Comparison of ENCODE assay signal across 8 cellular contexts in genomic region chr19:4456843-4457653, GRCh38. TPM values are rescaled to one million over a fixed set of nuclear protein-coding genes. Genes with fewer than 3 reads are reported as not detected.
A peak's percentile ranks its signal among the peaks of the same experiment; 100 is the strongest.
DNase-seq lines count a peak whose midpoint lies in the region; ATAC-seq and TF ChIP-seq lines count a peak whose summit lies in the region.

No MANE protein-coding gene starts in this region.

- no peaks in the 10 kb centered on the region for H3K9me3 Mint-ChIP-seq in Calu3 (ENCODE audit: low read depth, unreplicated experiment)
- no peaks in the 10 kb centered on the region for H3K9me3 Mint-ChIP-seq in activated T-cell treated with anti-CD3 and anti-CD28 coated beads, Interleukin-2, amount 50 U/mL, for 24 hours
- no peaks in the 10 kb centered on the region for H3K9me3 Mint-ChIP-seq in natural killer cell treated with Interleukin-12 subunit alpha and Interleukin-12 subunit beta and Interleukin-15 and Interleukin-18, amount 100 ng/mL, for 72 hours

- CTCF ChIA-PET in Calu3 (lab: Charles Lee), result interaction anchor here (0.9 kb wide), 1 partner anchor 11 kb away, joined by 3 read pairs; no protein-coding TSS in a partner anchor

- ATAC-seq in GM21786 (IDR thresholded peaks at IDR 0.05; ENCODE audit: unreplicated experiment) (peak; percentile 9), HG03460 (IDR thresholded peaks at IDR 0.05; ENCODE audit: unreplicated experiment) (no peak)
- ATAC-seq in natural killer cell treated with Interleukin-12 subunit alpha and Interleukin-12 subunit beta and Interleukin-15 and Interleukin-18, amount 100 ng/mL, for 72 hours, result peak; percentile 50 to 64

- no peaks in the 10 kb centered on the region for H3K9me3 ChIP-seq in fibroblast of lung (ENCODE audit: control insufficient read depth, insufficient read depth, low read depth, low read length)

- no peaks in the 10 kb centered on the region for H3K27me3 Mint-ChIP-seq in Calu3 (ENCODE audit: unreplicated experiment)
- H3K27me3 Mint-ChIP-seq in activated T-cell treated with anti-CD3 and anti-CD28 coated beads, Interleukin-2, amount 50 U/mL, for 24 hours, result no peaks in the 10 kb centered on the region
- no peaks in the 10 kb centered on the region for H3K27me3 Mint-ChIP-seq in natural killer cell treated with Interleukin-12 subunit alpha and Interleukin-12 subunit beta and Interleukin-15 and Interleukin-18, amount 100 ng/mL, for 72 hours

- DNase-seq in Calu3, result peak; percentile 20
- peak; percentile 91 for DNase-seq in NCI-H2171 (lab: John Stamatoyannopoulos, UW)
- no peak for DNase-seq in activated T-cell treated with anti-CD3 and anti-CD28 coated beads, Interleukin-2, amount 50 U/mL, for 24 hours
- DNase-seq in fibroblast of lung (ENCODE audit: low read depth in 2 of 2), result peak; percentile 59 to 74
- DNase-seq in natural killer cell treated with Interleukin-12 subunit alpha and Interleukin-12 subunit beta and Interleukin-15 and Interleukin-18, amount 100 ng/mL, for 72 hours (ENCODE audit: low spot score), result no peak

- no peaks in the 10 kb centered on the region for H3K27me3 ChIP-seq in fibroblast of lung (ENCODE audit: control insufficient read depth, insufficient read depth, low read length)

- BruUV-seq in Calu3 (replicated peaks; lab: Mats Ljungman, UMichigan), result no TSS peak

- H3K36me3 ChIP-seq in fibroblast of lung (ENCODE audit: control insufficient read depth, insufficient read depth, low read length) (peaks cover 22% of the 10 kb centered on the region), urinary bladder (ENCODE audit: insufficient read depth) (no peaks in the 10 kb centered on the region)

- no peak overlapping the region for H2AFZ ChIP-seq in fibroblast of lung (ENCODE audit: low read length)

- H3K4me3 ChIP-seq in fibroblast of lung (replicated peaks in 1 of 4; ENCODE audit: control extremely low read depth in 1 of 4, insufficient read depth in 1 of 4, low read depth in 3 of 4, low read length in 4 of 4) (peak overlapping the region; percentile 62 to 94 (median 74)), urinary bladder (ENCODE audit: low read depth, low read length) (peak overlapping the region; percentile 89)

- peak overlapping the region; percentile 92 for H3K27ac ChIP-seq in fibroblast of lung (ENCODE audit: insufficient read depth, low read length)
- peak overlapping the region; percentile 83 for H3K27ac ChIP-seq in urinary bladder (ENCODE audit: low read depth)

- H3K9ac ChIP-seq in fibroblast of lung (ENCODE audit: insufficient read depth, low read length), result peak overlapping the region; percentile 81

- H3K79me2 ChIP-seq in fibroblast of lung (ENCODE audit: control insufficient read depth, insufficient read depth, low read length), result peaks cover 27% of the 10 kb centered on the region

- no peaks in the 10 kb centered on the region for H4K20me1 ChIP-seq in fibroblast of lung (ENCODE audit: control insufficient read depth, extremely low read depth, insufficient read depth, low read length)

- peak overlapping the region; percentile 81 for H3K4me3 Mint-ChIP-seq in Calu3 (ENCODE audit: low read depth, unreplicated experiment)
- peak overlapping the region; percentile 81 for H3K4me3 Mint-ChIP-seq in activated T-cell treated with anti-CD3 and anti-CD28 coated beads, Interleukin-2, amount 50 U/mL, for 24 hours
- H3K4me3 Mint-ChIP-seq in natural killer cell treated with Interleukin-12 subunit alpha and Interleukin-12 subunit beta and Interleukin-15 and Interleukin-18, amount 100 ng/mL, for 72 hours, result peak overlapping the region; percentile 96

- peaks cover 29% of the 10 kb centered on the region for H3K36me3 Mint-ChIP-seq in Calu3 (ENCODE audit: insufficient read depth, unreplicated experiment)
- peaks cover 16% of the 10 kb centered on the region for H3K36me3 Mint-ChIP-seq in activated T-cell treated with anti-CD3 and anti-CD28 coated beads, Interleukin-2, amount 50 U/mL, for 24 hours (ENCODE audit: low read depth)
- H3K36me3 Mint-ChIP-seq in natural killer cell treated with Interleukin-12 subunit alpha and Interleukin-12 subunit beta and Interleukin-15 and Interleukin-18, amount 100 ng/mL, for 72 hours, result no peaks in the 10 kb centered on the region

- peak overlapping the region; percentile 99 for H3K4me2 ChIP-seq in fibroblast of lung (ENCODE audit: extremely low read depth, insufficient read depth, low read length)

- WGBS in urinary bladder, result 1% methylated on average over 50 of the region's 53 CpGs

- H3K4me1 Mint-ChIP-seq in Calu3 (ENCODE audit: low read depth, unreplicated experiment), result peaks cover 11% of the 10 kb centered on the region
- H3K4me1 Mint-ChIP-seq in activated T-cell treated with anti-CD3 and anti-CD28 coated beads, Interleukin-2, amount 50 U/mL, for 24 hours (ENCODE audit: low read depth), result peaks cover 17% of the 10 kb centered on the region
- H3K4me1 Mint-ChIP-seq in natural killer cell treated with Interleukin-12 subunit alpha and Interleukin-12 subunit beta and Interleukin-15 and Interleukin-18, amount 100 ng/mL, for 72 hours (ENCODE audit: low read depth in 2 of 2), result peaks cover 16 to 22% of the 10 kb centered on the region in 2 donors

- no peak for TF ChIP-seq CTCF in Calu3 (IDR thresholded peaks at IDR 0.05; ENCODE audit: unreplicated experiment)
- no peak for TF ChIP-seq CTCF in fibroblast of lung (conservative IDR thresholded peaks at IDR 0.05 in 1 of 2, IDR thresholded peaks at IDR 0.05 in 1 of 2; ENCODE audit: low read depth in 1 of 2, low read length in 2 of 2)

- intact Hi-C loops in Calu3 (cut with micrococcal nuclease; ENCODE audit: unreplicated experiment), result no loop called here

- peak overlapping the region; percentile 73 for H3K27ac Mint-ChIP-seq in Calu3 (ENCODE audit: unreplicated experiment)
- peak overlapping the region; percentile 92 for H3K27ac Mint-ChIP-seq in activated T-cell treated with anti-CD3 and anti-CD28 coated beads, Interleukin-2, amount 50 U/mL, for 24 hours
- H3K27ac Mint-ChIP-seq in natural killer cell treated with Interleukin-12 subunit alpha and Interleukin-12 subunit beta and Interleukin-15 and Interleukin-18, amount 100 ng/mL, for 72 hours, result peak overlapping the region; percentile 87 to 97

- H3K4me1 ChIP-seq in fibroblast of lung (ENCODE audit: control insufficient read depth, extremely low read depth, insufficient read depth, low read length) (peaks cover 15% of the 10 kb centered on the region), urinary bladder (ENCODE audit: insufficient read depth) (no peaks in the 10 kb centered on the region)

RNA-seq across cellular contexts. Expression of gene UBXN6, which starts 0.5 kb away (rescaled TPM):
- 38.9 and 47.1 TPM in 2 replicates for total RNA-seq in Calu3 (2022)
- total RNA-seq in fibroblast of lung, result 98.9 and 114 TPM in 2 replicates
- 49.1 and 53.3 TPM in 2 replicates for polyA plus RNA-seq in fibroblast of lung
- 94.5 and 117 TPM in 2 replicates for polyA plus RNA-seq in fibroblast of lung (2012)
- 61.1 and 64.1 TPM in 2 replicates for polyA minus RNA-seq in fibroblast of lung (ENCODE audit: low replicate concordance)
- total RNA-seq in natural killer cell treated with Interleukin-12 subunit alpha and Interleukin-12 subunit beta and Interleukin-15 and Interleukin-18, amount 100 ng/mL, for 72 hours, result 10 to 100 TPM; 56.9 to 63.9 TPM
- total RNA-seq in urinary bladder, result 39.5 TPM
- polyA plus RNA-seq in urinary bladder, result 135 TPM

RNA-seq across cellular contexts. Expression of gene HDGFL2, which starts 15.0 kb away (rescaled TPM):
- 31.9 and 40.6 TPM in 2 replicates for total RNA-seq in Calu3 (2022)
- 47.8 and 51.2 TPM in 2 replicates for total RNA-seq in fibroblast of lung
- 19.5 and 23.6 TPM in 2 replicates for polyA plus RNA-seq in fibroblast of lung
- 48.1 and 64.8 TPM in 2 replicates for polyA plus RNA-seq in fibroblast of lung (2012)
- polyA minus RNA-seq in fibroblast of lung (ENCODE audit: low replicate concordance), result 13.0 and 17.5 TPM in 2 replicates
- total RNA-seq in natural killer cell treated with Interleukin-12 subunit alpha and Interleukin-12 subunit beta and Interleukin-15 and Interleukin-18, amount 100 ng/mL, for 72 hours, result 10 to 100 TPM; 43.3 to 47.6 TPM
- 22.2 TPM for total RNA-seq in urinary bladder
- 51.4 TPM for polyA plus RNA-seq in urinary bladder

RNA-seq across cellular contexts. Expression of gene CHAF1A, which starts 54.6 kb away (rescaled TPM):
- 37.2 and 43.3 TPM in 2 replicates for total RNA-seq in Calu3 (2022)
- 3.9 and 5.9 TPM in 2 replicates for total RNA-seq in fibroblast of lung
- 5.9 and 15.4 TPM in 2 replicates for polyA plus RNA-seq in fibroblast of lung
- 7.6 and 23.4 TPM in 2 replicates for polyA plus RNA-seq in fibroblast of lung (2012)
- 15.6 and 24.9 TPM in 2 replicates for polyA minus RNA-seq in fibroblast of lung (ENCODE audit: low replicate concordance)
- total RNA-seq in natural killer cell treated with Interleukin-12 subunit alpha and Interleukin-12 subunit beta and Interleukin-15 and Interleukin-18, amount 100 ng/mL, for 72 hours, result 100 to 1,000 TPM in 1 of 2 donors, 10 to 100 TPM in 1; 54.6 to 125 TPM
- 9.0 TPM for total RNA-seq in urinary bladder
- polyA plus RNA-seq in urinary bladder, result 7.0 TPM

RNA-seq across cellular contexts. Expression of gene SH3GL1, which starts 56.7 kb away (rescaled TPM):
- total RNA-seq in Calu3 (2022) (40.7 and 42.0 TPM in 2 replicates), fibroblast of lung (20.3 and 23.9 TPM in 2 replicates), urinary bladder (18.6 TPM)
- polyA plus RNA-seq in fibroblast of lung (44.9 and 58.7 TPM in 2 replicates), urinary bladder (88.3 TPM)
- polyA plus RNA-seq in fibroblast of lung (2012), result 92.8 and 124 TPM in 2 replicates
- polyA minus RNA-seq in fibroblast of lung (ENCODE audit: low replicate concordance), result 77.1 and 80.1 TPM in 2 replicates
- 10 to 100 TPM; 47.0 to 50.8 TPM for total RNA-seq in natural killer cell treated with Interleukin-12 subunit alpha and Interleukin-12 subunit beta and Interleukin-15 and Interleukin-18, amount 100 ng/mL, for 72 hours

Comparison
In these comparisons a context has a peak if more than half of its experiments do, and no peak if none do; other contexts are left out.
1. DNase-seq: peak in Calu3 (single experiment), NCI-H2171 (single experiment) and fibroblast of lung (2 of 2); none in activated T-cell treated with anti-CD3 and anti-CD28 coated beads, Interleukin-2, amount 50 U/mL, for 24 hours (single experiment) and natural killer cell treated with Interleukin-12 subunit alpha and Interleukin-12 subunit beta and Interleukin-15 and Interleukin-18, amount 100 ng/mL, for 72 hours (single experiment).
2. Peak in every context shown above with its lines, with median percentiles within 50 percentile points of each other: H3K27ac Mint-ChIP-seq and H3K4me3 Mint-ChIP-seq.